In genomic region chr12:44875417-44875953, GRCh38 we compare ENCODE assay signal across 8 cellular contexts. TPM values are rescaled to one million over a fixed set of nuclear protein-coding genes. Genes with fewer than 3 reads are reported as not detected.
DNase-seq lines count a peak whose midpoint lies in the region; ATAC-seq, FAIRE-seq and TF ChIP-seq lines count a peak whose summit lies in the region.

No MANE protein-coding gene starts in this region.

- peaks cover 17% of the 10 kb centered on the region for H3K9me3 Mint-ChIP-seq in neural progenitor cell

- WGBS in esophagus, 2 donors, result 1% methylated on average over 27 of the region's 27 CpGs

- peaks cover 15% of the 10 kb centered on the region for H3K36me3 Mint-ChIP-seq in neural progenitor cell

- H3K4me3 Mint-ChIP-seq in neural progenitor cell, result peak overlapping the region; percentile 100

- H3K4me2 ChIP-seq in neural progenitor cell, result peak overlapping the region; percentile 98

- H3K4me1 ChIP-seq in esophagus (ENCODE audit: control insufficient read depth in 2 of 2, insufficient read depth in 2 of 2, low read length in 1 of 2) (peaks cover 0 to 10% of the 10 kb centered on the region in 2 donors), neural progenitor cell (peaks cover 30% of the 10 kb centered on the region)

- TF ChIP-seq CTCF in neural progenitor cell (IDR thresholded peaks at IDR 0.05), result no peak

- peaks cover 2% of the 10 kb centered on the region for H3K27me3 Mint-ChIP-seq in neural progenitor cell (ENCODE audit: insufficient read depth, low read depth)

- no peak for FAIRE-seq in GM12891 (lab: Jason Lieb, UNC)

- H3K27me3 ChIP-seq in esophagus (ENCODE audit: control insufficient read depth in 1 of 2, insufficient read depth in 2 of 2, low read length in 2 of 2) (peaks cover 0 to 1% of the 10 kb centered on the region in 2 donors), neural progenitor cell (peaks cover 14% of the 10 kb centered on the region)

- peaks cover 0 to 2% of the 10 kb centered on the region in 2 donors for H3K9me3 ChIP-seq in esophagus (ENCODE audit: control insufficient read depth in 2 of 2, insufficient read depth in 1 of 2, low read depth in 1 of 2, low read length in 1 of 2)
- no peaks in the 10 kb centered on the region for H3K9me3 ChIP-seq in neural progenitor cell (ENCODE audit: low read depth)

- in situ Hi-C loops in Caki2 (cut with HindIII; ENCODE audit: low pct_unique_long_range_greater_than_20kb, low sequenced_read_pairs), result no loop called here

- peak; percentile 2 for DNase-seq in Caki2 (ENCODE audit: low read depth)
- peak; percentile 17 for DNase-seq in activated CD4-positive, alpha-beta T cell treated with anti-CD3 and anti-CD28 coated beads for 48 hours
- peak; percentile 62 for DNase-seq in neural progenitor cell (ENCODE audit: low spot score)
- DNase-seq in GM12891 (ENCODE audit: insufficient read length, low spot score), result no peak
- DNase-seq in T-helper 9 cell, result no peak

- peaks cover 37% of the 10 kb centered on the region for H3F3A ChIP-seq in neural progenitor cell (ENCODE audit: low read depth)

- TF ChIP-seq POLR2A in GM12891 (IDR thresholded peaks at IDR 0.05; ENCODE audit: low read depth, low read length), result no peak

- peaks cover 48% of the 10 kb centered on the region for H3K79me2 ChIP-seq in neural progenitor cell (ENCODE audit: low read depth)

- peaks cover 15% of the 10 kb centered on the region for H4K20me1 ChIP-seq in neural progenitor cell (ENCODE audit: low read depth)

- H3K27ac Mint-ChIP-seq in neural progenitor cell, result peak overlapping the region; percentile 92

- ATAC-seq in HG02885 (IDR thresholded peaks at IDR 0.05; ENCODE audit: poor library complexity, unreplicated experiment) (peak; percentile 20), esophagus mucosa (no peak)

- H3K4me3 ChIP-seq in esophagus (ENCODE audit: low read depth in 1 of 2, low read length in 2 of 2) (peak overlapping the region; percentile 34 to 61), neural progenitor cell (peak overlapping the region; percentile 88)

- peak overlapping the region; percentile 53 for H3K9ac ChIP-seq in neural progenitor cell

- H3K27ac ChIP-seq in esophagus (ENCODE audit: low read depth in 2 of 2, low read length in 1 of 2) (no peak overlapping the region), neural progenitor cell (peak overlapping the region; percentile 83)

- peaks cover 11% of the 10 kb centered on the region for H3K4me1 Mint-ChIP-seq in neural progenitor cell

- H3K36me3 ChIP-seq in esophagus (ENCODE audit: control insufficient read depth in 2 of 2, insufficient read depth in 2 of 2, low read length in 1 of 2) (no peaks in the 10 kb centered on the region), neural progenitor cell (no peaks in the 10 kb centered on the region)

- H2AFZ ChIP-seq in neural progenitor cell (replicated peaks), result peak overlapping the region; percentile 91

TF ChIP-seq in GM12891, 5 proteins besides CTCF, POLR2A, EP300 and RAD21:
- TF ChIP-seq TAF1 (IDR thresholded peaks at IDR 0.05; ENCODE audit: low read depth, low read length) (no peak), SPI1 (IDR thresholded peaks at IDR 0.05; ENCODE audit: low read depth, low read length) (no peak), POU2F2 (IDR thresholded peaks at IDR 0.05; ENCODE audit: low read depth, low read length) (no peak), PAX5 (IDR thresholded peaks at IDR 0.05; ENCODE audit: insufficient read depth, low read length, severe bottlenecking) (no peak), POLR2AphosphoS5 (IDR thresholded peaks at IDR 0.05; ENCODE audit: low read depth, low read length) (no peak)

RNA-seq across cellular contexts. Expression of gene NELL2, which starts 0.6 kb away (rescaled TPM):
- 6.7 and 15.8 TPM in 2 replicates for total RNA-seq in Caki2 (2014; rRNA removed; shearing (Covaris generic); ENCODE audit: low replicate concordance)
- polyA plus RNA-seq in esophagus, result under 1 TPM; 0.44 to 0.63 TPM
- total RNA-seq in neural progenitor cell (ENCODE audit: low replicate concordance) (317 and 398 TPM in 2 replicates), esophagus mucosa (3.0 TPM)
- polyA plus RNA-seq in GM12891 (2012; ENCODE audit: low read depth, missing spikeins), result 0.27 TPM

Comparison
In these comparisons a context has a peak if more than half of its experiments do, and no peak if none do; other contexts are left out.
1. DNase-seq: peak in Caki2 (single experiment), activated CD4-positive, alpha-beta T cell treated with anti-CD3 and anti-CD28 coated beads for 48 hours (single experiment) and neural progenitor cell (single experiment); none in GM12891 (single experiment) and T-helper 9 cell (single experiment).
2. RNA of gene NELL2, which starts 0.6 kb away (total RNA-seq): 317 to 398 TPM in neural progenitor cell; 6.7 to 15.8 TPM in Caki2 and 3.0 TPM in esophagus mucosa (single experiment); every median in the first group is over 10 times any median in the second.